In the genomic region with DNA sequence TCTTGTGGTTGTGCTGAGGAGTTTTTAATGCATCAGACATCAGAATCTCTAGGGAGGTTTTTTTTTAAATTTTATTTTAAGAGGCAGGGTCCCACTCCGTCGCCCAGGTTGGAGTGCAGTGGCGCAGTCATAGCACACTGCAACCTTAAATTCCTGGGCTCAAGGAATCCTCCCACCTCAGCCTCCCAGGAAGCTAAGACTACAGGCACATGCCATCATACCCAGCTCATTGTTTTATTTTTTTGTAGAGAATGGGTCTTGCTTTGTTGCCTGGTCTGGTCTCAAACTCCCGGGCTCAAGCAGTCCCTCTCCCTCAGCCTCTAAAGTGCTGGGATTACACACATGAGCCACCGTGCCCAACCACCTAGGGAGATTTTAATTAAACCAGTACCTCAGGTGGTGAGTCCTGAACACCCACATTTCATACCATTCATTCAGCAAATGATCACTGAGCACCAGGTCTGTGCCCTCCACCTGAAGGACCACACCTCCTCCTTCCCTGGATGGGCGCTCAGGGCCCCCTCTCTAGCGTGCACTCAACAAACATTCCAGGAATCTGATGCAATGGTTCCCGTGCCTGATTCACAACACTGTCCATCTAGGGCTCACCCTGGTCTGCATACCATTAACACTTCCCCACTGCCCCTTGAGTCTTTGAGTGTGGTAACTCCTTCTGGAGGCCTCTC, we compare ENCODE assay signal across 11 cellular contexts. TPM values are rescaled to one million over a fixed set of nuclear protein-coding genes. Genes with fewer than 3 reads are reported as not detected.
A peak's percentile ranks its signal among the peaks of the same experiment; 100 is the strongest.
DNase-seq lines count a peak whose midpoint lies in the region; ATAC-seq, FAIRE-seq and TF ChIP-seq lines count a peak whose summit lies in the region.
"Had no signal": no experiment of that assay in that cellular context is flagged by ENCODE, and none has a peak within 500 bp of the region (broad histone marks: within the 10 kb centered on the region; RNA-seq: fewer than 3 reads in every experiment).

No MANE protein-coding gene starts in this region.

- H3K36me3 ChIP-seq in osteoblast (ENCODE audit: insufficient read depth, low read length): no peaks in the 10 kb centered on the region

- H3K4me2 ChIP-seq in osteoblast (ENCODE audit: insufficient read depth, low read length): peak overlapping the region; percentile 6

- TF ChIP-seq CTCF in osteoblast (IDR thresholded peaks at IDR 0.05; ENCODE audit: extremely low read depth, low read depth, low read length): peak; percentile 7
- no peak for TF ChIP-seq CTCF in glutamatergic neuron (IDR thresholded peaks at IDR 0.05; ENCODE audit: partially characterized antibody, unreplicated experiment)

- peak; percentile 8 for ATAC-seq in esophagus mucosa

- no peak overlapping the region for H3K4me3 ChIP-seq in osteoblast (ENCODE audit: insufficient read depth, low read length)

- FAIRE-seq in RCC 7860 (lab: Jason Lieb, UNC): no peak

- peaks cover 2% of the 10 kb centered on the region for H3K4me1 Mint-ChIP-seq in glutamatergic neuron (ENCODE audit: low read depth, unreplicated experiment)

- H3K27ac ChIP-seq in osteoblast (ENCODE audit: low read depth, low read length): peak overlapping the region; percentile 84

- peak; percentile 54 for DNase-seq in Daoy (ENCODE audit: low read depth)
- peak; percentile 84 for DNase-seq in RCC 7860 (ENCODE audit: low spot score)
- peak; percentile 91 for DNase-seq in osteoblast (ENCODE audit: insufficient read length, low spot score, missing footprints)
- DNase-seq in iPS-NIHi7 (ENCODE audit: extremely low spot score): no peak
- no peak for DNase-seq in GDM1 (lab: John Stamatoyannopoulos, UW)
- no peak for DNase-seq in glutamatergic neuron
- DNase-seq in posterior vena cava (ENCODE audit: low spot score): no peak
- DNase-seq: activated CD8-positive, alpha-beta memory T cell treated with anti-CD3 and anti-CD28 coated beads, Interleukin-2, amount 50 U/mL, for 4 hours; GOT3; NCI-H1048 had no signal

- no peaks in the 10 kb centered on the region for H3K27me3 ChIP-seq in osteoblast (ENCODE audit: insufficient read depth, low read length)

- H3K36me3 Mint-ChIP-seq in glutamatergic neuron (ENCODE audit: unreplicated experiment): no peaks in the 10 kb centered on the region

- H4K20me1 ChIP-seq in osteoblast (ENCODE audit: insufficient read depth, low read length): no peaks in the 10 kb centered on the region

- H3K9me3 Mint-ChIP-seq in glutamatergic neuron (ENCODE audit: unreplicated experiment): no peaks in the 10 kb centered on the region

- no peak overlapping the region for H2AFZ ChIP-seq in osteoblast (ENCODE audit: low read length)

- H3K27me3 Mint-ChIP-seq in glutamatergic neuron (ENCODE audit: unreplicated experiment): peaks cover 5% of the 10 kb centered on the region

- no peak overlapping the region for H3K4me3 Mint-ChIP-seq in glutamatergic neuron (ENCODE audit: unreplicated experiment)

- no peaks in the 10 kb centered on the region for H3K9me3 ChIP-seq in osteoblast (ENCODE audit: low read depth, low read length)

- no peaks in the 10 kb centered on the region for H3K79me2 ChIP-seq in osteoblast (ENCODE audit: insufficient read depth, low read length)

- intact Hi-C loops in posterior vena cava (cut with DNase I): no loop called here

- H3K27ac Mint-ChIP-seq in glutamatergic neuron (ENCODE audit: unreplicated experiment): no peak overlapping the region

- peaks cover 40% of the 10 kb centered on the region for H3K4me1 ChIP-seq in osteoblast (ENCODE audit: insufficient read depth, low read length)

RNA-seq across cellular contexts. Expression of a gene that starts 9.5 kb away (rescaled TPM):
- 349 and 464 TPM in 2 replicates for total RNA-seq in Daoy (2014; rRNA removed; shearing (Covaris generic))
- total RNA-seq in esophagus mucosa (487 TPM), osteoblast (796 and 964 TPM in 2 replicates), glutamatergic neuron (ENCODE audit: unreplicated experiment) (122 TPM), posterior vena cava (100 to 1,000 TPM; 831 to 938 TPM)

Comparison
In these comparisons a context has a peak if more than half of its experiments do, and no peak if none do; other contexts are left out.
1. DNase-seq: peak in Daoy (single experiment), RCC 7860 (single experiment) and osteoblast (single experiment); none in iPS-NIHi7 (single experiment), GDM1 (single experiment), glutamatergic neuron (single experiment) and posterior vena cava (single experiment).